In the genomic region with DNA sequence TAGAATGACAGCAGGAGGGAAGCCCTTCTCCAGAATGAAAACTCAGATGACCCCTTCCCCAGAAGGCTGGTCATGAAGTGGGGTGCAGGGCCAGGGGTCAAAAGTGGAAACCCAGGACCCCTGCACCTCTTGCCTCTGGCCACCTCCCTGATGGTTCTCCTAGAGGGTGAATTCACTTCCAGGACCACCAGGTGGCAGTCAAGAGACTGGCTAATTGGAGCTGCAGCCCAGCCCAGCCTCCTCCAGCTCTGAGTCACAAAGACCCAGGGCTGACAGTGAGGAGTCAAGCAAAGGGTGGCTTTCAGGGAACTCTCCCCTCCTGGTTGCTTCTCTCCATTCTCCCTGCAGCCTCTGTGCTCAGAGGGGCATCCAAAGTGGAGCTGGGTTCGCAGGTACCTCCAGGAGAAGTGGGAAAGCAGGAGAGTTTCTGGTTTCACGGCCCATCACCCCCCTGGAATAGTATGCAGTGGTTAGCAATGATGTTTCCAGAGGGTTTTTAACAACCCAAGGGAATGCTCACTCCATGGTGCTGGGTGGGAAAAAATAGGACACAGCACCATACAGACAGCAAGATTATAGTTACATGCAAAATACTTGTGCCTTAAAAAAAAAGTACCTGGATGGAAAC, we compare ENCODE assay signal across 9 cellular contexts. TPM values are rescaled to one million over a fixed set of nuclear protein-coding genes. Genes with fewer than 3 reads are reported as not detected.
A peak's percentile ranks its signal among the peaks of the same experiment; 100 is the strongest.
DNase-seq lines count a peak whose midpoint lies in the region; ATAC-seq and TF ChIP-seq lines count a peak whose summit lies in the region.
"Had no signal": no experiment of that assay in that cellular context is flagged by ENCODE, and none has a peak within 500 bp of the region (broad histone marks: within the 10 kb centered on the region; RNA-seq: fewer than 3 reads in every experiment).

No MANE protein-coding gene starts in this region.

- no peaks in the 10 kb centered on the region for H3K9me3 Mint-ChIP-seq in activated CD8-positive, alpha-beta memory T cell treated with anti-CD3 and anti-CD28 coated beads, Interleukin-2, amount 10 ng/mL, durations not matched to agents 7 days and 5 days (ENCODE audit: low read depth)

- CTCF ChIA-PET in activated CD8-positive, alpha-beta memory T cell treated with anti-CD3 and anti-CD28 coated beads, Interleukin-2, amount 10 ng/mL, durations not matched to agents 7 days and 5 days (lab: Charles Lee), result interaction anchor here (0.6 to 3.1 kb wide), 27 partner anchors 9 to 607 kb away, joined by 3 to 19 read pairs (median 5); no protein-coding TSS in a partner anchor

- no peak overlapping the region for H3K27ac Mint-ChIP-seq in activated CD8-positive, alpha-beta memory T cell treated with anti-CD3 and anti-CD28 coated beads, Interleukin-2, amount 10 ng/mL, durations not matched to agents 7 days and 5 days
- H3K27ac Mint-ChIP-seq: activated naive CD8-positive, alpha-beta T cell had no signal

- intact Hi-C loops in mucosa of descending colon (cut with DNase I, micrococcal nuclease), result loop anchor here in 1 of 2 donors (10.0 kb wide), 1 partner anchor 160 kb away; no protein-coding TSS in a partner anchor

- DNase-seq in DMS53 treated with DMSO at 0.1 percent for 48 hours (lab: John Stamatoyannopoulos, UW; ENCODE audit: unreplicated experiment) (peak; percentile 69), HPDE6-E6E7 (ENCODE audit: extremely low spot score) (peak; percentile 97), NOMO-1 treated with dmso at 0.1 percent for 144 hours (lab: John Stamatoyannopoulos, UW; ENCODE audit: unreplicated experiment) (peak; percentile 73), epidermal melanocyte (ENCODE audit: insufficient read length, low spot score) (peak; percentile 87), mucosa of descending colon (peak; percentile 77 to 94 (median 79))
- DNase-seq in activated CD8-positive, alpha-beta memory T cell treated with anti-CD3 and anti-CD28 coated beads, Interleukin-2, amount 10 ng/mL, durations not matched to agents 7 days and 5 days, result peak; percentile 84
- peak; percentile 62 to 67 for DNase-seq in stimulated activated CD8-positive, alpha-beta memory T cell treated with anti-CD3 and anti-CD28 coated beads, Interleukin-2, amount 100 ng/mL, for 48 hours (ENCODE audit: low read depth in 2 of 2)

- H3K36me3 ChIP-seq in mucosa of descending colon (ENCODE audit: low read depth), result no peaks in the 10 kb centered on the region

- H3K4me1 Mint-ChIP-seq in activated CD8-positive, alpha-beta memory T cell treated with anti-CD3 and anti-CD28 coated beads, Interleukin-2, amount 10 ng/mL, durations not matched to agents 7 days and 5 days, result peaks cover 9% of the 10 kb centered on the region

- H3K4me3 ChIP-seq in mucosa of descending colon, result no peak overlapping the region

- H3K4me3 Mint-ChIP-seq in activated CD8-positive, alpha-beta memory T cell treated with anti-CD3 and anti-CD28 coated beads, Interleukin-2, amount 10 ng/mL, durations not matched to agents 7 days and 5 days, result no peak overlapping the region
- H3K4me3 Mint-ChIP-seq: activated naive CD8-positive, alpha-beta T cell had no signal

- peak; percentile 94 for ATAC-seq in activated CD8-positive, alpha-beta memory T cell treated with anti-CD3 and anti-CD28 coated beads, Interleukin-2, amount 10 ng/mL, durations not matched to agents 7 days and 5 days
- peak; percentile 76 for ATAC-seq in mucosa of descending colon
- no peak for ATAC-seq in GM19452 (IDR thresholded peaks at IDR 0.05; ENCODE audit: unreplicated experiment)

- no peaks in the 10 kb centered on the region for H3K36me3 Mint-ChIP-seq in activated CD8-positive, alpha-beta memory T cell treated with anti-CD3 and anti-CD28 coated beads, Interleukin-2, amount 10 ng/mL, durations not matched to agents 7 days and 5 days
- H3K36me3 Mint-ChIP-seq: activated naive CD8-positive, alpha-beta T cell had no signal

- peaks cover 17% of the 10 kb centered on the region for H3K4me1 ChIP-seq in mucosa of descending colon (ENCODE audit: low read depth)

- H3K9me3 ChIP-seq in mucosa of descending colon, result no peaks in the 10 kb centered on the region

- peaks cover 41% of the 10 kb centered on the region for H3K27me3 Mint-ChIP-seq in activated CD8-positive, alpha-beta memory T cell treated with anti-CD3 and anti-CD28 coated beads, Interleukin-2, amount 10 ng/mL, durations not matched to agents 7 days and 5 days

- peak; percentile 76 for TF ChIP-seq CTCF in mucosa of descending colon (IDR thresholded peaks at IDR 0.05)

RNA-seq across cellular contexts. Expression of a gene that starts 6.1 kb away (rescaled TPM):
- total RNA-seq in activated CD8-positive, alpha-beta memory T cell treated with anti-CD3 and anti-CD28 coated beads, Interleukin-2, amount 10 ng/mL, durations not matched to agents 7 days and 5 days, result under 1 TPM; 0.09 TPM
- 10 to 100 TPM; 22.7 to 76.7 (median 70.8) TPM for total RNA-seq in mucosa of descending colon

RNA-seq across cellular contexts. Expression of a gene that starts 51.5 kb away (rescaled TPM):
- not detected for total RNA-seq in activated CD8-positive, alpha-beta memory T cell treated with anti-CD3 and anti-CD28 coated beads, Interleukin-2, amount 10 ng/mL, durations not matched to agents 7 days and 5 days
- 100 to 1,000 TPM in 2 of 3 donors, 10 to 100 TPM in 1; 36.9 to 217 (median 215) TPM for total RNA-seq in mucosa of descending colon

Comparison
In these comparisons a context has a peak if more than half of its experiments do, and no peak if none do; other contexts are left out.
1. RNA of a gene that starts 6.1 kb away (total RNA-seq): 22.7 to 76.7 TPM in mucosa of descending colon; 0.09 TPM in activated CD8-positive, alpha-beta memory T cell treated with anti-CD3 and anti-CD28 coated beads, Interleukin-2, amount 10 ng/mL, durations not matched to agents 7 days and 5 days; every median in the first group is over 10 times any median in the second.
2. RNA of a gene that starts 51.5 kb away (total RNA-seq): 36.9 to 217 TPM in mucosa of descending colon; not detected in activated CD8-positive, alpha-beta memory T cell treated with anti-CD3 and anti-CD28 coated beads, Interleukin-2, amount 10 ng/mL, durations not matched to agents 7 days and 5 days; every median in the first group is over 10 times any median in the second.
3. Peak in every context shown above with its lines, with median percentiles within 50 percentile points of each other: DNase-seq.